Comparison of ENCODE assay signal across 10 cellular contexts in genomic region chr20:41145821-41146620, GRCh38. TPM values are rescaled to one million over a fixed set of nuclear protein-coding genes. Genes with fewer than 3 reads are reported as not detected.
DNase-seq lines count a peak whose midpoint lies in the region; ATAC-seq and TF ChIP-seq lines count a peak whose summit lies in the region.
"Had no signal": no experiment of that assay in that cellular context is flagged by ENCODE, and none has a peak within 500 bp of the region (broad histone marks: within the 10 kb centered on the region; RNA-seq: fewer than 3 reads in every experiment).

No MANE protein-coding gene starts in this region.

- in situ Hi-C loops in GM13977 (cut with MboI; ENCODE audit: low pct_unique_long_range_greater_than_20kb, low sequenced_read_pairs, unreplicated experiment) = no loop called here

- DNase-seq in activated CD8-positive, alpha-beta memory T cell treated with anti-CD3 and anti-CD28 coated beads, Interleukin-2, amount 50 U/mL, for 4 hours = peak; percentile 7
- no peak for DNase-seq in activated CD8-positive, alpha-beta memory T cell treated with anti-CD3 and anti-CD28 coated beads for 24 hours
- DNase-seq in chondrocyte (ENCODE audit: low spot score) = peak; percentile 70
- peak; percentile 60 to 73 for DNase-seq in lung microvascular endothelial cell (ENCODE audit: low read depth in 2 of 2)
- no peak for DNase-seq in tibial artery
- no peak for DNase-seq in amniotic stem cell (lab: John Stamatoyannopoulos, UW)
- DNase-seq in GM13977 (ENCODE audit: low spot score) = no peak
- DNase-seq: IMR-90 had no signal

- no peaks in the 10 kb centered on the region for H3K9me3 ChIP-seq in tibial artery

- H3K27ac ChIP-seq in tibial artery = peak overlapping the region; percentile 72 to 73

- H3K36me3 Mint-ChIP-seq in chondrocyte (ENCODE audit: low read depth) = no peaks in the 10 kb centered on the region

- ATAC-seq in GM19324 (IDR thresholded peaks at IDR 0.05; ENCODE audit: low FRiP score, unreplicated experiment) = no peak

- no peak overlapping the region for H3K4me3 Mint-ChIP-seq in chondrocyte (ENCODE audit: unreplicated experiment)

- peaks cover 6 to 77% (median 59%) of the 10 kb centered on the region in 4 donors for H3K4me1 ChIP-seq in tibial artery

- peak overlapping the region; percentile 2 for H3K27ac Mint-ChIP-seq in chondrocyte (ENCODE audit: unreplicated experiment)

- H3K27me3 ChIP-seq in tibial artery = no peaks in the 10 kb centered on the region

- no peaks in the 10 kb centered on the region for H3K27me3 Mint-ChIP-seq in chondrocyte (ENCODE audit: low read depth)

- no peak overlapping the region for H3K4me3 ChIP-seq in tibial artery

- H3K36me3 ChIP-seq in tibial artery = no peaks in the 10 kb centered on the region

- intact Hi-C loops in tibial artery (cut with DNase I; ENCODE audit: low total_unique reads) = no loop called here

- H3K4me1 Mint-ChIP-seq in chondrocyte (ENCODE audit: low read depth) = peaks cover 60% of the 10 kb centered on the region

- TF ChIP-seq CTCF in chondrocyte (IDR thresholded peaks at IDR 0.05) (no peak), tibial artery (IDR thresholded peaks at IDR 0.05) (no peak), GM13977 (IDR thresholded peaks at IDR 0.05; ENCODE audit: extremely low read depth, insufficient read depth, missing control alignments) (no peak)

- H3K9me3 Mint-ChIP-seq in chondrocyte (ENCODE audit: low read depth) = no peaks in the 10 kb centered on the region
- H3K9me3 Mint-ChIP-seq: neural crest cell had no signal

RNA-seq across cellular contexts. Expression of gene PLCG1, which starts 8.7 kb away (rescaled TPM):
- total RNA-seq in chondrocyte = 139 to 152 TPM (median 140 TPM) in 3 replicates
- total RNA-seq in lung microvascular endothelial cell = 135 and 160 TPM in 2 replicates

Comparison
In these comparisons a context has a peak if more than half of its experiments do, and no peak if none do; other contexts are left out.
1. DNase-seq: peak in activated CD8-positive, alpha-beta memory T cell treated with anti-CD3 and anti-CD28 coated beads, Interleukin-2, amount 50 U/mL, for 4 hours (single experiment), chondrocyte (single experiment) and lung microvascular endothelial cell (2 of 2); none in activated CD8-positive, alpha-beta memory T cell treated with anti-CD3 and anti-CD28 coated beads for 24 hours (single experiment), tibial artery (0 of 2), amniotic stem cell (single experiment) and GM13977 (single experiment).